19 cellular contexts compared by ENCODE assay signal in the genomic region with DNA sequence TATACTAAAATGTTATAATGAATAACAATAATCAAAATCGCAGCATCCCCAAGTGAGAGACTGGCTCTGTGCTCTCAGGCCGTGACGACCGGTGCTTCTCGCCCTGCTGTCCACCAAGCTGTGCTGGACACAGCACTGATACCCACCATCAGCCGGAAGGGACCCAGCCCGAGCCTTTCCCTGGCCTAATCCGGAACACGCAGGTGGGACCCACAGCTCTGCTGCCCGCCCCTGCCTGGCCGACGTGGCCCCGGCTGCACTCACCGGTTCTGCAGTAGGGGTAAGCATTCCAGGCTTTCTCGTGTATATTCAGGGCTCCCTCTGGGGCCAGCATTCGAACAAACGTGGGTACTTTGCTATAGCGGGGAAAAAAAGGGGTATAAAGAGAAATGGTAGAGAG. TPM values are rescaled to one million over a fixed set of nuclear protein-coding genes. Genes with fewer than 3 reads are reported as not detected.
DNase-seq lines count a peak whose midpoint lies in the region; ATAC-seq, FAIRE-seq and TF ChIP-seq lines count a peak whose summit lies in the region.
"Had no signal": no experiment of that assay in that cellular context is flagged by ENCODE, and none has a peak within 500 bp of the region (broad histone marks: within the 10 kb centered on the region; RNA-seq: fewer than 3 reads in every experiment).

No MANE protein-coding gene starts in this region.

- H3K9me3 ChIP-seq in HepG2 (ENCODE audit: low read length) (no peaks in the 10 kb centered on the region), right lobe of liver (no peaks in the 10 kb centered on the region), GM12878 (replicated peaks; ENCODE audit: control insufficient read depth, insufficient read depth, low read length) (no peaks in the 10 kb centered on the region), prostate gland (no peaks in the 10 kb centered on the region)
- H3K9me3 ChIP-seq: A549 had no signal

- H3K9me3 Mint-ChIP-seq in nephron progenitor cell (no peaks in the 10 kb centered on the region), progenitor cell of endocrine pancreas (ENCODE audit: low read depth) (no peaks in the 10 kb centered on the region)
- H3K9me3 Mint-ChIP-seq: CD4-positive, alpha-beta memory T cell had no signal

- ATAC-seq in HepG2 (no peak), right lobe of liver (no peak), GM12878 (no peak), GM19328 (IDR thresholded peaks at IDR 0.05; ENCODE audit: unreplicated experiment) (no peak)
- ATAC-seq: A549, HCT116 had no signal

- TF ChIP-seq POLR2A in HepG2 (IDR thresholded peaks at IDR 0.05; ENCODE audit: insufficient read depth in 1 of 2, low read depth in 2 of 2, low read length in 2 of 2) (no peak), right lobe of liver (IDR thresholded peaks at IDR 0.05) (no peak), GM12878 (IDR thresholded peaks at IDR 0.05; ENCODE audit: low read depth, low read length) (0 out of 2 replicates have a peak, but pooled peaks have one; percentile 8), prostate gland (IDR thresholded peaks at IDR 0.05) (no peak)

- RAD21 ChIA-PET in GM12878 (lab: Charles Lee; ENCODE audit: unreplicated experiment): no interaction called here

- no peak overlapping the region for H3K4me2 ChIP-seq in HepG2 (ENCODE audit: low read depth, low read length)
- no peak overlapping the region for H3K4me2 ChIP-seq in GM12878 (ENCODE audit: control insufficient read depth, insufficient read depth)
- H3K4me2 ChIP-seq: A549 had no signal

- no peaks in the 10 kb centered on the region for H3K79me2 ChIP-seq in HepG2 (ENCODE audit: insufficient read depth, low read length)
- H3K79me2 ChIP-seq in GM12878 (ENCODE audit: control insufficient read depth, insufficient read depth, low read length): no peaks in the 10 kb centered on the region; the same call in 1 of the 2 replicates

- in situ Hi-C loops in HepG2 (cut with HindIII; ENCODE audit: extremely low pct_ligation_motif_present, low pct_unique_long_range_greater_than_20kb) (no loop called here), GM12878 (cut with MboI) (no loop called here)

- H3K27ac ChIP-seq in HepG2 (ENCODE audit: extremely low read length, insufficient read depth, low read length) (no peak overlapping the region), right lobe of liver (no peak overlapping the region), GM12878 (ENCODE audit: control insufficient read depth, insufficient read depth) (no peak overlapping the region), prostate gland (no peak overlapping the region)
- H3K27ac ChIP-seq: 22Rv1, A549, C4-2B, GM23248 had no signal

- H3K36me3 Mint-ChIP-seq in nephron progenitor cell (ENCODE audit: low read depth) (peaks cover 82% of the 10 kb centered on the region), progenitor cell of endocrine pancreas (ENCODE audit: insufficient read depth) (peaks cover 15% of the 10 kb centered on the region)

- H3K4me3 Mint-ChIP-seq in nephron progenitor cell (no peak overlapping the region), progenitor cell of endocrine pancreas (ENCODE audit: low read depth) (no peak overlapping the region)
- H3K4me3 Mint-ChIP-seq: CD4-positive, alpha-beta memory T cell had no signal

- no TSS peak for BruUV-seq in HepG2 (replicated peaks; lab: Mats Ljungman, UMichigan)
- BruUV-seq in GM12878 (replicated peaks; lab: Mats Ljungman, UMichigan): no TSS peak

- H3K4me1 Mint-ChIP-seq in nephron progenitor cell: peaks cover 8% of the 10 kb centered on the region
- H3K4me1 Mint-ChIP-seq in progenitor cell of endocrine pancreas (ENCODE audit: low read depth): no peaks in the 10 kb centered on the region

- peak overlapping the region; percentile 62 for H3K27ac Mint-ChIP-seq in nephron progenitor cell
- peak overlapping the region; percentile 33 for H3K27ac Mint-ChIP-seq in progenitor cell of endocrine pancreas

- SMC1A ChIA-PET in GM12878 (lab: Charles Lee; ENCODE audit: uncharacterized antibody, unreplicated experiment): no interaction called here

- no peaks in the 10 kb centered on the region for H3K27me3 Mint-ChIP-seq in nephron progenitor cell (ENCODE audit: low read depth, poor library complexity)
- H3K27me3 Mint-ChIP-seq in progenitor cell of endocrine pancreas: no peaks in the 10 kb centered on the region
- H3K27me3 Mint-ChIP-seq: CD4-positive, alpha-beta memory T cell had no signal

- no peak overlapping the region for H2AFZ ChIP-seq in HepG2 (ENCODE audit: low read length)
- no peak overlapping the region for H2AFZ ChIP-seq in GM12878 (ENCODE audit: control insufficient read depth, low read depth, low read length)
- H2AFZ ChIP-seq: GM23248 had no signal

- WGBS in HepG2 (ENCODE audit: low lambda C conversion rate): 97% methylated on average over 16 of the region's 18 CpGs
- 86% methylated on average over 8 of the region's 18 CpGs for WGBS in right lobe of liver (ENCODE audit: insufficient coverage, low coverage, low lambda C conversion rate, missing lambda C conversion rate)
- WGBS in GM12878 (ENCODE audit: insufficient coverage, insufficient replicate concordance, low lambda C conversion rate, missing lambda C conversion rate): over 99% methylated on average over 18 of the region's 18 CpGs
- 94% methylated on average over 18 of the region's 18 CpGs for WGBS in prostate gland

- H3K4me3 ChIP-seq in HepG2 (replicated peaks in 1 of 3; ENCODE audit: insufficient read depth in 1 of 3, low read depth in 2 of 3, low read length in 3 of 3) (no peak overlapping the region), right lobe of liver (no peak overlapping the region), GM12878 (no peak overlapping the region), prostate gland (no peak overlapping the region)
- H3K4me3 ChIP-seq: A549, GM23248 had no signal

- POLR2A ChIA-PET in HepG2 (lab: Yijun Ruan, JAX): no interaction called here
- POLR2A ChIA-PET in GM12878 (lab: Charles Lee): no interaction called here

- DNase-seq in HepG2 (ENCODE audit: low spot score) (no peak), right lobe of liver (no peak), GM12878 (ENCODE audit: low read depth, low spot score) (no peak), nephron progenitor cell (no peak), progenitor cell of endocrine pancreas (ENCODE audit: low spot score, unreplicated experiment) (no peak), prostate gland (ENCODE audit: low spot score) (no peak), iPS-NIHi7 (ENCODE audit: extremely low spot score) (no peak)
- DNase-seq: AML-193; CD4-positive, alpha-beta memory T cell; DMS79 treated with DMSO at 0.1 percent for 48 hours; GF-D8; GM23248 had no signal

- FAIRE-seq in HepG2 (lab: Jason Lieb, UNC) (no peak), GM12878 (lab: Jason Lieb, UNC) (no peak)
- FAIRE-seq: A549, GM19239, H54 had no signal

- TF ChIP-seq CTCF in HepG2 (CRISPR knock-in tag; IDR thresholded peaks at IDR 0.05) (no peak), right lobe of liver (IDR thresholded peaks at IDR 0.05) (no peak), GM12878 (IDR thresholded peaks at IDR 0.05 in 2 of 3, conservative IDR thresholded peaks at IDR 0.05 in 1 of 3; ENCODE audit: control insufficient read depth in 2 of 3, extremely low read depth in 1 of 3, insufficient read depth in 1 of 3, low read depth in 3 of 3, low read length in 3 of 3) (no peak), nephron progenitor cell (IDR thresholded peaks at IDR 0.05) (no peak), progenitor cell of endocrine pancreas (IDR thresholded peaks at IDR 0.05; ENCODE audit: unreplicated experiment) (no peak), prostate gland (IDR thresholded peaks at IDR 0.05) (no peak)

- H3K4me1 ChIP-seq in HepG2 (ENCODE audit: insufficient read depth, low read length): no peaks in the 10 kb centered on the region
- peaks cover 0 to 26% (median 11%) of the 10 kb centered on the region in 4 donors for H3K4me1 ChIP-seq in right lobe of liver
- peaks cover 6% of the 10 kb centered on the region for H3K4me1 ChIP-seq in GM12878 (ENCODE audit: control insufficient read depth, insufficient read depth, low read length)
- H3K4me1 ChIP-seq in prostate gland (replicated peaks): no peaks in the 10 kb centered on the region
- H3K4me1 ChIP-seq: A549 had no signal

- H4K20me1 ChIP-seq in HepG2 (ENCODE audit: insufficient read depth, low read length) (no peaks in the 10 kb centered on the region), GM12878 (ENCODE audit: control insufficient read depth, insufficient read depth) (no peaks in the 10 kb centered on the region)

- CTCF ChIA-PET in HepG2 (lab: Yijun Ruan, JAX; ENCODE audit: low intra/inter-chr PET ratio, low total read pairs) (no interaction called here), GM12878 (lab: Yijun Ruan, JAX) (no interaction called here)

- H3K27me3 ChIP-seq in HepG2 (ENCODE audit: control insufficient read depth in 1 of 2, insufficient read depth in 2 of 2, low read length in 2 of 2) (no peaks in the 10 kb centered on the region), right lobe of liver (no peaks in the 10 kb centered on the region), GM12878 (replicated peaks in 1 of 2; ENCODE audit: control insufficient read depth in 2 of 2, insufficient read depth in 2 of 2, low read length in 1 of 2) (no peaks in the 10 kb centered on the region), prostate gland (replicated peaks; ENCODE audit: insufficient read depth) (no peaks in the 10 kb centered on the region)

- H3K9ac ChIP-seq in HepG2 (ENCODE audit: insufficient read depth, low read depth, low read length): no peak overlapping the region
- no peak overlapping the region for H3K9ac ChIP-seq in GM12878 (ENCODE audit: control insufficient read depth, insufficient read depth, low read length)
- H3K9ac ChIP-seq: GM23248 had no signal

- peaks cover 15 to 43% of the 10 kb centered on the region in 2 experiments for H3K36me3 ChIP-seq in HepG2 (replicated peaks in 1 of 2; ENCODE audit: control insufficient read depth in 1 of 2, insufficient read depth in 2 of 2, low read length in 2 of 2)
- H3K36me3 ChIP-seq in right lobe of liver: peaks cover 0 to 34% (median 18%) of the 10 kb centered on the region in 4 donors
- H3K36me3 ChIP-seq in GM12878 (ENCODE audit: control insufficient read depth in 2 of 2, insufficient read depth in 2 of 2, low read length in 1 of 2): peaks cover 17 to 19% of the 10 kb centered on the region in 2 experiments
- peaks cover 0 to 6% of the 10 kb centered on the region in 2 donors for H3K36me3 ChIP-seq in prostate gland

- intact Hi-C loops in HepG2 (cut with micrococcal nuclease; ENCODE audit: unreplicated experiment): no loop called here
- intact Hi-C loops in right lobe of liver (cut with DNase I): no loop called here
- intact Hi-C loops in GM12878 (cut with micrococcal nuclease; ENCODE audit: unreplicated experiment): no loop called here
- intact Hi-C loops in prostate gland (cut with DNase I): no loop called here

- no peak for TF ChIP-seq EP300 in HepG2 (IDR thresholded peaks at IDR 0.05; ENCODE audit: low read depth in 2 of 2, low read length in 2 of 2)
- no peak for TF ChIP-seq EP300 in HepG2 (CRISPR knock-in tag; IDR thresholded peaks at IDR 0.05; ENCODE audit: borderline replicate concordance)
- TF ChIP-seq EP300 in GM12878 (IDR thresholded peaks at IDR 0.05; ENCODE audit: borderline replicate concordance in 1 of 2, control insufficient read depth in 1 of 2, low read depth in 2 of 2, low read length in 2 of 2): no peak

- no peak for TF ChIP-seq RAD21 in HepG2 (CRISPR knock-in tag; IDR thresholded peaks at IDR 0.05)
- no peak for TF ChIP-seq RAD21 in GM12878 (IDR thresholded peaks at IDR 0.05; ENCODE audit: insufficient read depth, low read depth, low read length)

RNA-seq across cellular contexts. Expression of a gene that starts 14.6 kb away (rescaled TPM):
- total RNA-seq in HepG2 (2016; rRNA removed; fragmentation: Illumina TruSeq; extraction: Trizol) (14.3 and 15.5 TPM in 2 replicates), right lobe of liver (10 to 100 TPM; 24.0 to 43.4 (median 29.8) TPM), GM12878 (2014; rRNA removed) (24.6 and 24.8 TPM in 2 replicates), GM12878 (2014; rRNA removed; fragmentation: Illumina TruSeq; extraction: Trizol) (19.7 and 21.0 TPM in 2 replicates), GM12878 (2021) (62.8 and 65.4 TPM in 2 replicates), progenitor cell of endocrine pancreas (63.5 and 75.0 TPM in 2 replicates), prostate gland (10 to 100 TPM; 51.6 to 57.5 TPM)
- 12.3 and 14.3 TPM in 2 replicates for total RNA-seq in HepG2 (2016; cell fraction: cytosol; rRNA removed; fragmentation: Illumina TruSeq; extraction: Trizol; ENCODE audit: low read depth)
- 14.3 and 15.2 TPM in 2 replicates for total RNA-seq in HepG2 (2016; cell fraction: insoluble cytoplasmic fraction; rRNA removed; fragmentation: Illumina TruSeq; extraction: Trizol)
- 10.2 and 12.2 TPM in 2 replicates for total RNA-seq in HepG2 (2016; cell fraction: membrane; rRNA removed; fragmentation: Illumina TruSeq; extraction: Trizol)
- 7.5 and 8.0 TPM in 2 replicates for total RNA-seq in HepG2 (2016; cell fraction: nucleus; rRNA removed; fragmentation: Illumina TruSeq; extraction: Trizol)
- polyA plus RNA-seq in HepG2 (2011; rRNA removed) (20.7 and 23.7 TPM in 2 replicates), GM12878 (2011; rRNA removed) (45.6 and 58.4 TPM in 2 replicates), GM12878 (2014; fragmentation: Illumina TruSeq; extraction: Trizol) (67.3 and 88.1 TPM in 2 replicates), GM12878 (2014; fragmentation: Nextera tagmentation; extraction: Ambion mirVana) (10 to 100 TPM; 11.0 to 14.6 TPM), GM12878 (2014; rRNA removed) (50.4 and 51.8 TPM in 2 replicates), GM12878 (2016; fragmentation: Nextera tagmentation; extraction: Ambion mirVana) (10 to 100 TPM in 1 of 2 experiments, 1 to 10 TPM in 1; 5.2 to 41.7 TPM)
- 15.2 and 22.5 TPM in 2 replicates for polyA plus RNA-seq in HepG2 (2011; cell fraction: cytosol; rRNA removed)
- polyA plus RNA-seq in HepG2 (2011; cell fraction: nucleus; rRNA removed): 21.9 and 25.0 TPM in 2 replicates
- polyA plus RNA-seq in HepG2 (2012): 23.5 and 27.9 TPM in 2 replicates
- polyA plus RNA-seq in HepG2 (2016; cell fraction: cytosol; fragmentation: Illumina TruSeq; extraction: Trizol; ENCODE audit: low read depth): 13.6 and 17.3 TPM in 2 replicates
- polyA plus RNA-seq in HepG2 (2016; cell fraction: insoluble cytoplasmic fraction; fragmentation: Illumina TruSeq; extraction: Trizol; ENCODE audit: low read depth): 33.8 and 40.9 TPM in 2 replicates
- 21.2 and 22.5 TPM in 2 replicates for polyA plus RNA-seq in HepG2 (2016; cell fraction: membrane; fragmentation: Illumina TruSeq; extraction: Trizol; ENCODE audit: low read depth)
- polyA plus RNA-seq in HepG2 (2016; cell fraction: nucleus; fragmentation: Illumina TruSeq; extraction: Trizol; ENCODE audit: insufficient read depth, low read depth): 37.8 and 46.2 TPM in 2 replicates
- 11.3 and 29.3 TPM in 2 replicates for polyA minus RNA-seq in HepG2 (2011; rRNA and poly(A)+ RNA removed; ENCODE audit: low replicate concordance)
- 7.8 and 9.6 TPM in 2 replicates for polyA minus RNA-seq in HepG2 (2011; cell fraction: cytosol; rRNA and poly(A)+ RNA removed)
- polyA minus RNA-seq in HepG2 (2011; cell fraction: nucleus; rRNA and poly(A)+ RNA removed): 6.8 and 7.5 TPM in 2 replicates
- total RNA-seq in GM12878 (2013; cell fraction: nucleolus; rRNA removed): 25.6 and 31.4 TPM in 2 replicates
- polyA plus RNA-seq in GM12878 (2011; ENCODE audit: low read depth): 25.9 TPM
- 38.9 and 40.8 TPM in 2 replicates for polyA plus RNA-seq in GM12878 (2011; cell fraction: cytosol; rRNA removed)
- 21.5 and 27.6 TPM in 2 replicates for polyA plus RNA-seq in GM12878 (2011; cell fraction: nucleus; rRNA removed)
- polyA plus RNA-seq in GM12878 (2012): 27.0 and 28.6 TPM in 2 replicates
- polyA minus RNA-seq in GM12878 (2011; rRNA and poly(A)+ RNA removed): 21.1 and 21.3 TPM in 2 replicates
- 9.2 and 10.2 TPM in 2 replicates for polyA minus RNA-seq in GM12878 (2011; cell fraction: cytosol; rRNA and poly(A)+ RNA removed)
- polyA minus RNA-seq in GM12878 (2011; cell fraction: nucleus; rRNA and poly(A)+ RNA removed): 2.1 and 4.8 TPM in 2 replicates

RNA-seq across cellular contexts. Expression of a gene that starts 31.6 kb away (rescaled TPM):
- 4.3 and 4.8 TPM in 2 replicates for total RNA-seq in HepG2 (2016; rRNA removed; fragmentation: Illumina TruSeq; extraction: Trizol)
- 1.1 and 1.2 TPM in 2 replicates for total RNA-seq in HepG2 (2016; cell fraction: cytosol; rRNA removed; fragmentation: Illumina TruSeq; extraction: Trizol; ENCODE audit: low read depth)
- 3.0 and 4.9 TPM in 2 replicates for total RNA-seq in HepG2 (2016; cell fraction: insoluble cytoplasmic fraction; rRNA removed; fragmentation: Illumina TruSeq; extraction: Trizol)
- 3.8 TPM in 2 replicates for total RNA-seq in HepG2 (2016; cell fraction: membrane; rRNA removed; fragmentation: Illumina TruSeq; extraction: Trizol)
- 2.6 and 3.9 TPM in 2 replicates for total RNA-seq in HepG2 (2016; cell fraction: nucleus; rRNA removed; fragmentation: Illumina TruSeq; extraction: Trizol)
- 9.3 and 9.6 TPM in 2 replicates for polyA plus RNA-seq in HepG2 (2011; rRNA removed)
- polyA plus RNA-seq in HepG2 (2011; cell fraction: cytosol; rRNA removed): 7.3 and 11.5 TPM in 2 replicates
- polyA plus RNA-seq in HepG2 (2011; cell fraction: nucleus; rRNA removed): 14.7 and 18.6 TPM in 2 replicates
- polyA plus RNA-seq in HepG2 (2012): 4.4 and 6.6 TPM in 2 replicates
- 1.7 and 3.1 TPM in 2 replicates for polyA plus RNA-seq in HepG2 (2016; cell fraction: cytosol; fragmentation: Illumina TruSeq; extraction: Trizol; ENCODE audit: low read depth)
- 3.3 and 4.8 TPM in 2 replicates for polyA plus RNA-seq in HepG2 (2016; cell fraction: insoluble cytoplasmic fraction; fragmentation: Illumina TruSeq; extraction: Trizol; ENCODE audit: low read depth)
- polyA plus RNA-seq in HepG2 (2016; cell fraction: membrane; fragmentation: Illumina TruSeq; extraction: Trizol; ENCODE audit: low read depth): 3.5 and 4.2 TPM in 2 replicates
- 8.4 and 9.9 TPM in 2 replicates for polyA plus RNA-seq in HepG2 (2016; cell fraction: nucleus; fragmentation: Illumina TruSeq; extraction: Trizol; ENCODE audit: insufficient read depth, low read depth)
- 26.2 and 71.2 TPM in 2 replicates for polyA minus RNA-seq in HepG2 (2011; rRNA and poly(A)+ RNA removed; ENCODE audit: low replicate concordance)
- polyA minus RNA-seq in HepG2 (2011; cell fraction: cytosol; rRNA and poly(A)+ RNA removed): 6.0 and 7.6 TPM in 2 replicates
- polyA minus RNA-seq in HepG2 (2011; cell fraction: nucleus; rRNA and poly(A)+ RNA removed): 11.9 and 12.7 TPM in 2 replicates
- total RNA-seq in right lobe of liver: 10 to 100 TPM; 12.7 to 22.6 (median 18.2) TPM
- total RNA-seq in GM12878 (2013; cell fraction: nucleolus; rRNA removed): 15.8 and 18.2 TPM in 2 replicates
- total RNA-seq in GM12878 (2014; rRNA removed): 28.9 and 33.9 TPM in 2 replicates
- 11.1 and 11.7 TPM in 2 replicates for total RNA-seq in GM12878 (2014; rRNA removed; fragmentation: Illumina TruSeq; extraction: Trizol)
- 20.5 and 23.1 TPM in 2 replicates for total RNA-seq in GM12878 (2021)
- 20.9 TPM for polyA plus RNA-seq in GM12878 (2011; ENCODE audit: low read depth)
- polyA plus RNA-seq in GM12878 (2011; rRNA removed): 22.4 and 29.0 TPM in 2 replicates
- polyA plus RNA-seq in GM12878 (2011; cell fraction: cytosol; rRNA removed): 25.8 and 27.6 TPM in 2 replicates
- 37.6 and 47.7 TPM in 2 replicates for polyA plus RNA-seq in GM12878 (2011; cell fraction: nucleus; rRNA removed)
- polyA plus RNA-seq in GM12878 (2012): 17.1 and 22.6 TPM in 2 replicates
- polyA plus RNA-seq in GM12878 (2014; fragmentation: Illumina TruSeq; extraction: Trizol): 16.3 and 16.4 TPM in 2 replicates
- 1 to 10 TPM in 1 of 2 experiments, under 1 TPM in 1; 0.58 to 1.5 TPM for polyA plus RNA-seq in GM12878 (2014; fragmentation: Nextera tagmentation; extraction: Ambion mirVana)
- polyA plus RNA-seq in GM12878 (2014; rRNA removed): 38.9 and 41.2 TPM in 2 replicates
- 10 to 100 TPM; 23.6 to 26.7 TPM for polyA plus RNA-seq in GM12878 (2016; fragmentation: Nextera tagmentation; extraction: Ambion mirVana)
- polyA minus RNA-seq in GM12878 (2011; rRNA and poly(A)+ RNA removed): 34.2 and 37.1 TPM in 2 replicates
- 11.6 and 18.7 TPM in 2 replicates for polyA minus RNA-seq in GM12878 (2011; cell fraction: cytosol; rRNA and poly(A)+ RNA removed)
- polyA minus RNA-seq in GM12878 (2011; cell fraction: nucleus; rRNA and poly(A)+ RNA removed): 16.7 and 31.7 TPM in 2 replicates
- 27.1 and 29.8 TPM in 2 replicates for total RNA-seq in progenitor cell of endocrine pancreas
- total RNA-seq in prostate gland: 10 to 100 TPM; 82.7 to 87.4 TPM

RNA-seq across cellular contexts. Expression of a gene that starts 55.5 kb away (rescaled TPM):
- total RNA-seq in HepG2 (2016; rRNA removed; fragmentation: Illumina TruSeq; extraction: Trizol) (22.7 and 27.9 TPM in 2 replicates), right lobe of liver (10 to 100 TPM; 56.6 to 94.7 (median 68.3) TPM), GM12878 (2014; rRNA removed) (32.4 and 40.4 TPM in 2 replicates), GM12878 (2014; rRNA removed; fragmentation: Illumina TruSeq; extraction: Trizol) (23.7 and 26.1 TPM in 2 replicates), GM12878 (2021) (92.0 and 93.4 TPM in 2 replicates), progenitor cell of endocrine pancreas (64.4 and 84.0 TPM in 2 replicates), prostate gland (100 to 1,000 TPM in 1 of 2 donors, 10 to 100 TPM in 1; 94.4 to 120 TPM)
- total RNA-seq in HepG2 (2016; cell fraction: cytosol; rRNA removed; fragmentation: Illumina TruSeq; extraction: Trizol; ENCODE audit: low read depth): 4.3 and 4.7 TPM in 2 replicates
- 22.1 and 22.8 TPM in 2 replicates for total RNA-seq in HepG2 (2016; cell fraction: insoluble cytoplasmic fraction; rRNA removed; fragmentation: Illumina TruSeq; extraction: Trizol)
- total RNA-seq in HepG2 (2016; cell fraction: membrane; rRNA removed; fragmentation: Illumina TruSeq; extraction: Trizol): 12.6 and 13.8 TPM in 2 replicates
- total RNA-seq in HepG2 (2016; cell fraction: nucleus; rRNA removed; fragmentation: Illumina TruSeq; extraction: Trizol): 16.9 TPM in 2 replicates
- polyA plus RNA-seq in HepG2 (2011; rRNA removed) (40.8 and 59.8 TPM in 2 replicates), GM12878 (2011; rRNA removed) (26.0 and 54.0 TPM in 2 replicates), GM12878 (2014; fragmentation: Illumina TruSeq; extraction: Trizol) (26.3 and 39.5 TPM in 2 replicates), GM12878 (2014; fragmentation: Nextera tagmentation; extraction: Ambion mirVana) (1 to 10 TPM; 1.2 to 3.6 TPM), GM12878 (2014; rRNA removed) (51.1 and 59.3 TPM in 2 replicates), GM12878 (2016; fragmentation: Nextera tagmentation; extraction: Ambion mirVana) (10 to 100 TPM; 32.1 to 33.6 TPM)
- 29.8 and 37.1 TPM in 2 replicates for polyA plus RNA-seq in HepG2 (2011; cell fraction: cytosol; rRNA removed)
- 69.2 and 76.6 TPM in 2 replicates for polyA plus RNA-seq in HepG2 (2011; cell fraction: nucleus; rRNA removed)
- polyA plus RNA-seq in HepG2 (2012): 26.4 and 32.7 TPM in 2 replicates
- 3.1 and 3.2 TPM in 2 replicates for polyA plus RNA-seq in HepG2 (2016; cell fraction: cytosol; fragmentation: Illumina TruSeq; extraction: Trizol; ENCODE audit: low read depth)
- 24.4 and 30.4 TPM in 2 replicates for polyA plus RNA-seq in HepG2 (2016; cell fraction: insoluble cytoplasmic fraction; fragmentation: Illumina TruSeq; extraction: Trizol; ENCODE audit: low read depth)
- 10.0 and 10.4 TPM in 2 replicates for polyA plus RNA-seq in HepG2 (2016; cell fraction: membrane; fragmentation: Illumina TruSeq; extraction: Trizol; ENCODE audit: low read depth)
- polyA plus RNA-seq in HepG2 (2016; cell fraction: nucleus; fragmentation: Illumina TruSeq; extraction: Trizol; ENCODE audit: insufficient read depth, low read depth): 33.4 and 38.4 TPM in 2 replicates
- polyA minus RNA-seq in HepG2 (2011; rRNA and poly(A)+ RNA removed; ENCODE audit: low replicate concordance): 118 and 247 TPM in 2 replicates
- 37.2 and 50.5 TPM in 2 replicates for polyA minus RNA-seq in HepG2 (2011; cell fraction: cytosol; rRNA and poly(A)+ RNA removed)
- polyA minus RNA-seq in HepG2 (2011; cell fraction: nucleus; rRNA and poly(A)+ RNA removed): 49.2 and 53.7 TPM in 2 replicates
- total RNA-seq in GM12878 (2013; cell fraction: nucleolus; rRNA removed): 95.5 and 115 TPM in 2 replicates
- polyA plus RNA-seq in GM12878 (2011; ENCODE audit: low read depth): 59.3 TPM
- polyA plus RNA-seq in GM12878 (2011; cell fraction: cytosol; rRNA removed): 42.2 and 49.6 TPM in 2 replicates
- 105 and 115 TPM in 2 replicates for polyA plus RNA-seq in GM12878 (2011; cell fraction: nucleus; rRNA removed)
- 58.9 and 78.3 TPM in 2 replicates for polyA plus RNA-seq in GM12878 (2012)
- polyA minus RNA-seq in GM12878 (2011; rRNA and poly(A)+ RNA removed): 112 and 124 TPM in 2 replicates
- 23.8 and 35.1 TPM in 2 replicates for polyA minus RNA-seq in GM12878 (2011; cell fraction: cytosol; rRNA and poly(A)+ RNA removed)
- polyA minus RNA-seq in GM12878 (2011; cell fraction: nucleus; rRNA and poly(A)+ RNA removed): 52.8 and 76.2 TPM in 2 replicates
